Comparison of ENCODE assay signal across 1 cellular context in genomic region chr14:74784634-74785033, GRCh38.
TF ChIP-seq lines count a peak whose summit lies in the region.

No MANE protein-coding gene starts in this region.

TF ChIP-seq in HepG2, 621 proteins besides CTCF, POLR2A, EP300 and RAD21 (continued from another document):
- TF ChIP-seq STAT6 (CRISPR knock-in tag; IDR thresholded peaks at IDR 0.05; ENCODE audit: borderline replicate concordance) = no peak
- no peak for TF ChIP-seq ZNF589 (CRISPR knock-in tag; conservative IDR thresholded peaks at IDR 0.05)
- no peak for TF ChIP-seq KAT7 (CRISPR knock-in tag; IDR thresholded peaks at IDR 0.05; ENCODE audit: borderline replicate concordance)
